8 cellular contexts compared by ENCODE assay signal in genomic region chr1:37478890-37479254, GRCh38. TPM values are rescaled to one million over a fixed set of nuclear protein-coding genes. Genes with fewer than 3 reads are reported as not detected.
DNase-seq lines count a peak whose midpoint lies in the region; ATAC-seq and TF ChIP-seq lines count a peak whose summit lies in the region.

No MANE protein-coding gene starts in this region.

- no peaks in the 10 kb centered on the region for H3K9me3 Mint-ChIP-seq in GM23338

- peak overlapping the region; percentile 20 for H3K18ac ChIP-seq in trophoblast cell (ENCODE audit: low read length)

- H3K36me3 ChIP-seq in GM23338 (ENCODE audit: insufficient read depth) (no peaks in the 10 kb centered on the region), RWPE2 (ENCODE audit: low read depth) (peaks cover 89% of the 10 kb centered on the region), trophoblast cell (ENCODE audit: control insufficient read depth in 1 of 2, insufficient read depth in 2 of 2, low read length in 2 of 2) (peaks cover 74 to 76% of the 10 kb centered on the region in 2 experiments)

- no peak overlapping the region; the same call in 1 of the 2 replicates for H3K4me2 ChIP-seq in GM23338
- H3K4me2 ChIP-seq in trophoblast cell (ENCODE audit: low read length) = peak overlapping the region; percentile 2

- intact Hi-C loops in dorsolateral prefrontal cortex (cut with DNase I) = loop anchor here in 1 of 2 donors (5.0 to 10.0 kb wide), 2 partner anchors 33 to 76 kb away; partner anchors contain the start of genes DNALI1, MEAF6 and SNIP1

- H2AFZ ChIP-seq in GM23338 (no peak overlapping the region), trophoblast cell (ENCODE audit: insufficient read depth, low read length, poor library complexity) (no peak overlapping the region)

- no peak overlapping the region for H3K9ac ChIP-seq in trophoblast cell (ENCODE audit: low read length)

- peaks cover 46% of the 10 kb centered on the region for H3K36me3 Mint-ChIP-seq in GM23338 (ENCODE audit: low read depth)

- H3K4me1 Mint-ChIP-seq in GM23338 = peaks cover 38% of the 10 kb centered on the region

- no peak overlapping the region for H2BK5ac ChIP-seq in trophoblast cell (ENCODE audit: low read depth, low read length, poor library complexity)

- H3K9me2 ChIP-seq in GM23338 (ENCODE audit: insufficient read depth) = no peaks in the 10 kb centered on the region

- H3K27me3 ChIP-seq in GM23338 (ENCODE audit: insufficient read depth) (peaks cover 2% of the 10 kb centered on the region), RWPE2 (ENCODE audit: insufficient read depth, poor library complexity, severe bottlenecking) (no peaks in the 10 kb centered on the region), dorsolateral prefrontal cortex (no peaks in the 10 kb centered on the region), trophoblast cell (ENCODE audit: insufficient read depth, low read length) (no peaks in the 10 kb centered on the region)

- peaks cover 41% of the 10 kb centered on the region for H3K79me1 ChIP-seq in trophoblast cell (ENCODE audit: low read length)

- ATAC-seq in GM23338 (no peak), RWPE2 (ENCODE audit: low read depth) (no peak), GM19035 (IDR thresholded peaks at IDR 0.05; ENCODE audit: unreplicated experiment) (no peak), GM18867 (IDR thresholded peaks at IDR 0.05; ENCODE audit: unreplicated experiment) (no peak)

- no peak overlapping the region for H3K14ac ChIP-seq in trophoblast cell (ENCODE audit: low read length)

- H3K27ac ChIP-seq in GM23338 (ENCODE audit: low read depth) (0 out of 2 replicates have a peak overlapping the region, but pooled peaks have one; percentile 14), RWPE2 (ENCODE audit: poor library complexity, severe bottlenecking) (peak overlapping the region; percentile 98), dorsolateral prefrontal cortex (peak overlapping the region in 38 of 59 donors; percentile 3 to 84 (median 57)), trophoblast cell (ENCODE audit: low read depth, low read length) (peak overlapping the region; percentile 7)

- peak overlapping the region; percentile 47 for H2BK120ac ChIP-seq in trophoblast cell (ENCODE audit: insufficient read depth, low read length, poor library complexity)

- peak overlapping the region; percentile 41 for H4K91ac ChIP-seq in trophoblast cell (ENCODE audit: low read depth, low read length)

- H3K79me2 ChIP-seq in GM23338 (replicated peaks; ENCODE audit: insufficient read depth) (peaks cover 29% of the 10 kb centered on the region), trophoblast cell (ENCODE audit: control insufficient read depth, insufficient read depth, low read length, poor library complexity) (peaks cover 27% of the 10 kb centered on the region)

- H4K20me1 ChIP-seq in GM23338 (replicated peaks; ENCODE audit: insufficient read depth) = no peaks in the 10 kb centered on the region; the same call in 1 of the 2 replicates

- no peak overlapping the region for H3K4me3 Mint-ChIP-seq in GM23338

- peak overlapping the region; percentile 74 for H3K27ac Mint-ChIP-seq in GM23338

- H3K23ac ChIP-seq in trophoblast cell (ENCODE audit: low read length) = no peak overlapping the region

- no peak for TF ChIP-seq CTCF in GM23338 (conservative IDR thresholded peaks at IDR 0.05; ENCODE audit: low read depth in 2 of 2)
- no peak for TF ChIP-seq CTCF in RWPE2 (IDR thresholded peaks at IDR 0.05; ENCODE audit: poor library complexity, severe bottlenecking)
- TF ChIP-seq CTCF in dorsolateral prefrontal cortex (IDR thresholded peaks at IDR 0.05 in 54 of 56, conservative IDR thresholded peaks at IDR 0.05 in 2 of 56; ENCODE audit: low read depth in 1 of 56, partially characterized antibody in 56 of 56) = no peak

- peak overlapping the region; percentile 29 for H4K8ac ChIP-seq in trophoblast cell (ENCODE audit: low read depth, low read length)

- DNase-seq in GM23338 (ENCODE audit: low spot score) = no peak
- no peak for DNase-seq in RWPE2 (ENCODE audit: low spot score)
- DNase-seq in dorsolateral prefrontal cortex = no peak
- no peak for DNase-seq in trophoblast cell
- no peak for DNase-seq in NCI-H2227 (lab: John Stamatoyannopoulos, UW; ENCODE audit: unreplicated experiment)
- no peak for DNase-seq in DMS 273 (lab: John Stamatoyannopoulos, UW; ENCODE audit: unreplicated experiment)

- H3K4me3 ChIP-seq in GM23338 (no peak overlapping the region), RWPE2 (ENCODE audit: severe bottlenecking) (peak overlapping the region; percentile 79), dorsolateral prefrontal cortex (peak overlapping the region in 9 of 59 donors; percentile 1 to 44 (median 30)), trophoblast cell (ENCODE audit: low read depth, low read length) (no peak overlapping the region)

- peaks cover 11% of the 10 kb centered on the region for H3K27me3 Mint-ChIP-seq in GM23338 (ENCODE audit: insufficient read depth, low read depth, poor library complexity)

- H3K9me3 ChIP-seq in RWPE2 (ENCODE audit: severe bottlenecking) (no peaks in the 10 kb centered on the region), trophoblast cell (ENCODE audit: insufficient read depth, low read depth, low read length) (no peaks in the 10 kb centered on the region)

- H3K4me1 ChIP-seq in GM23338 (ENCODE audit: insufficient read depth) = peaks cover 35% of the 10 kb centered on the region
- peaks cover 15% of the 10 kb centered on the region for H3K4me1 ChIP-seq in RWPE2 (ENCODE audit: insufficient read depth, poor library complexity, severe bottlenecking)
- peaks cover 46 to 53% of the 10 kb centered on the region in 2 experiments for H3K4me1 ChIP-seq in trophoblast cell (ENCODE audit: control insufficient read depth in 1 of 2, insufficient read depth in 2 of 2, low read length in 2 of 2)

- H3K4ac ChIP-seq in trophoblast cell (ENCODE audit: low read depth, low read length) = peak overlapping the region; percentile 36

- no peak overlapping the region for H2BK12ac ChIP-seq in trophoblast cell (ENCODE audit: low read length)

- no peak overlapping the region for H4K12ac ChIP-seq in trophoblast cell (ENCODE audit: low read depth, low read length)

- no CpG with 5 or more reads among the region's 3 CpGs for WGBS in trophoblast cell (ENCODE audit: extremely low coverage, insufficient coverage, insufficient read length)

- no peaks in the 10 kb centered on the region for H3F3A ChIP-seq in GM23338 (replicated peaks; ENCODE audit: low read depth)

- peak overlapping the region; percentile 21 for H2AK5ac ChIP-seq in trophoblast cell (ENCODE audit: low read length)

TF ChIP-seq in GM23338, 12 proteins besides CTCF, POLR2A, EP300 and RAD21 (continues in another document):
- TF ChIP-seq CREB1 (CRISPR knock-in tag; IDR thresholded peaks at IDR 0.05; ENCODE audit: low read depth) (no peak), ETS1 (IDR thresholded peaks at IDR 0.05) (no peak), EZH2phosphoT487 (IDR thresholded peaks at IDR 0.05; ENCODE audit: unreplicated experiment) (no peak), ZNF114 (CRISPR knock-in tag; IDR thresholded peaks at IDR 0.05) (no peak), POLR2AphosphoS5 (IDR thresholded peaks at IDR 0.05; ENCODE audit: low read depth) (no peak), REST (IDR thresholded peaks at IDR 0.05; ENCODE audit: unreplicated experiment) (no peak), NANOG (IDR thresholded peaks at IDR 0.05; ENCODE audit: borderline replicate concordance) (no peak)

RNA-seq across cellular contexts. Expression of gene ZC3H12A, which starts 4.5 kb away (rescaled TPM):
- 7.0 and 9.3 TPM in 2 replicates for total RNA-seq in GM23338 (2014; rRNA removed; shearing (Covaris generic))
- polyA plus RNA-seq in GM23338 (2016; fragmentation: Nextera tagmentation; extraction: Ambion mirVana) = 7.3 and 9.0 TPM in 2 replicates
- total RNA-seq in dorsolateral prefrontal cortex = 1 to 10 TPM in 96 of 120 experiments, under 1 TPM in 24; 0.46 to 7.2 (median 1.7) TPM
- polyA plus RNA-seq in trophoblast cell (2013) = 9.4 and 9.6 TPM in 2 replicates

RNA-seq across cellular contexts. Expression of gene MEAF6, which starts 35.7 kb away (rescaled TPM):
- 58.9 and 64.5 TPM in 2 replicates for total RNA-seq in GM23338 (2014; rRNA removed; shearing (Covaris generic))
- polyA plus RNA-seq in GM23338 (2016; fragmentation: Nextera tagmentation; extraction: Ambion mirVana) = 53.5 and 60.1 TPM in 2 replicates
- total RNA-seq in dorsolateral prefrontal cortex = 100 to 1,000 TPM in 57 of 120 experiments, 10 to 100 TPM in 63; 44.2 to 132 (median 98.7) TPM
- 29.0 and 30.8 TPM in 2 replicates for polyA plus RNA-seq in trophoblast cell (2013)

Comparison
In these comparisons a context has a peak if more than half of its experiments do, and no peak if none do; other contexts are left out.
1. H3K27ac ChIP-seq: peak in every context shown above with its lines; median percentile 98 in RWPE2; 57 in dorsolateral prefrontal cortex; 14 in GM23338; 7 in trophoblast cell.